ENCODE assay signal across 1 cellular context in genomic region chr2:96869824-96870630, GRCh38.
TF ChIP-seq lines count a peak whose summit lies in the region.

Gene SEMA4C, minus strand, starts transcription at chr2:96870080. Its CDS starts 2,194 bp downstream, at chr2:96867886.

TF ChIP-seq in K562, 482 proteins besides CTCF, POLR2A, EP300 and RAD21 (continued from another document and continues in another):
- no peak for TF ChIP-seq DLX4 (CRISPR knock-in tag; IDR thresholded peaks at IDR 0.05)
- TF ChIP-seq YY1 (IDR thresholded peaks at IDR 0.05; ENCODE audit: borderline replicate concordance in 1 of 3, control insufficient read depth in 1 of 3, extremely low read depth in 1 of 3, insufficient read depth in 3 of 3, insufficient read length in 1 of 3, insufficient replicate concordance in 2 of 3, low read depth in 1 of 3, low read length in 2 of 3) = no peak
- no peak for TF ChIP-seq ARID1B (IDR thresholded peaks at IDR 0.05)
- 0 out of 2 replicates have a peak, but pooled peaks have one; percentile 14 for TF ChIP-seq CREB3L1 (IDR thresholded peaks at IDR 0.05; ENCODE audit: borderline replicate concordance, low read depth)
- peak; percentile 81 for TF ChIP-seq ZNF740 (CRISPR knock-in tag; IDR thresholded peaks at IDR 0.05)
- TF ChIP-seq ZNF740 (tag; IDR thresholded peaks at IDR 0.05) = peak in 1 of 2 experiments; percentile 74; a peak in 2 of 4 replicates
- TF ChIP-seq E2F5 (CRISPR knock-in tag; IDR thresholded peaks at IDR 0.05) = no peak
- TF ChIP-seq MAZ (CRISPR knock-in tag; conservative IDR thresholded peaks at IDR 0.05 in 1 of 2, IDR thresholded peaks at IDR 0.05 in 1 of 2) = peak; percentile 70 to 95
- TF ChIP-seq MYNN (IDR thresholded peaks at IDR 0.05) = no peak
- TF ChIP-seq MYNN (CRISPR knock-in tag; IDR thresholded peaks at IDR 0.05) = no peak
- TF ChIP-seq ZBTB40 (IDR thresholded peaks at IDR 0.05) = 0 out of 2 replicates have a peak, but pooled peaks have one; percentile 21
- TF ChIP-seq ZBTB40 (CRISPR knock-in tag; IDR thresholded peaks at IDR 0.05) = no peak
- TF ChIP-seq ZNF639 (CRISPR knock-in tag; conservative IDR thresholded peaks at IDR 0.05 in 1 of 2, IDR thresholded peaks at IDR 0.05 in 1 of 2) = peak in 1 of 2 experiments; percentile 44; a peak in 1 of 4 replicates
- TF ChIP-seq ZNF592 (IDR thresholded peaks at IDR 0.05) = peak; percentile 21; the same call in 1 of the 2 replicates
- no peak for TF ChIP-seq ZNF551 (CRISPR knock-in tag; IDR thresholded peaks at IDR 0.05)
- no peak for TF ChIP-seq SRF (CRISPR knock-in tag; IDR thresholded peaks at IDR 0.05)
- TF ChIP-seq TFAM (CRISPR knock-in tag; conservative IDR thresholded peaks at IDR 0.05) = no peak
- TF ChIP-seq ZNF316 (IDR thresholded peaks at IDR 0.05) = no peak
- TF ChIP-seq UBTF (IDR thresholded peaks at IDR 0.05; ENCODE audit: borderline replicate concordance in 1 of 2, low read depth in 2 of 2, low read length in 2 of 2) = peak in 1 of 2 experiments; percentile 48; a peak in 1 of 4 replicates
- TF ChIP-seq MAX (CRISPR knock-in tag; IDR thresholded peaks at IDR 0.05) = no peak
- TF ChIP-seq FOXK1 (CRISPR knock-in tag; IDR thresholded peaks at IDR 0.05; ENCODE audit: borderline replicate concordance) = no peak
- TF ChIP-seq MXD1 (CRISPR knock-in tag; IDR thresholded peaks at IDR 0.05; ENCODE audit: borderline replicate concordance, poor library complexity, severe bottlenecking) = no peak
- TF ChIP-seq SRSF1 (IDR thresholded peaks at IDR 0.05; ENCODE audit: low read depth, low read length) = no peak
- no peak for TF ChIP-seq BMI1 (IDR thresholded peaks at IDR 0.05; ENCODE audit: low read length)
- no peak for TF ChIP-seq FOXJ3 (CRISPR knock-in tag; IDR thresholded peaks at IDR 0.05)
- no peak for TF ChIP-seq ZNF695 (CRISPR knock-in tag; IDR thresholded peaks at IDR 0.05)
- peak in 1 of 2 experiments; percentile 3; a peak in 1 of 4 replicates for TF ChIP-seq TBL1XR1 (IDR thresholded peaks at IDR 0.05; ENCODE audit: low read length in 2 of 2)
- TF ChIP-seq PTTG1 (tag; IDR thresholded peaks at IDR 0.05; ENCODE audit: low read depth) = no peak
- no peak for TF ChIP-seq NR2C2 (CRISPR knock-in tag; IDR thresholded peaks at IDR 0.05)
- TF ChIP-seq NR2C2 (tag; IDR thresholded peaks at IDR 0.05) = peak; percentile 44; the same call in 1 of the 2 replicates
- TF ChIP-seq PHF8 (IDR thresholded peaks at IDR 0.05; ENCODE audit: borderline replicate concordance, low read length) = peak; percentile 35; the same call in 1 of the 2 replicates
- peak; percentile 91 for TF ChIP-seq CREM (IDR thresholded peaks at IDR 0.05; ENCODE audit: low read depth)
- TF ChIP-seq SETDB1 (IDR thresholded peaks at IDR 0.05; ENCODE audit: low read length) = no peak
